8 cellular contexts compared by ENCODE assay signal in genomic region chr19:55625004-55625326, GRCh38.
DNase-seq lines count a peak whose midpoint lies in the region; ATAC-seq and TF ChIP-seq lines count a peak whose summit lies in the region.

No MANE protein-coding gene starts in this region.

- H3K4me1 ChIP-seq in BLaER1, result peaks cover 49% of the 10 kb centered on the region
- peaks cover 14 to 19% of the 10 kb centered on the region in 2 donors for H3K4me1 ChIP-seq in duodenal mucosa (ENCODE audit: control insufficient read depth in 1 of 2, insufficient read depth in 2 of 2, low read length in 2 of 2)

- no peak for DNase-seq in LNCaP clone FGC (ENCODE audit: low read depth)
- no peak for DNase-seq in nephron progenitor cell
- DNase-seq in MV-4-11 (lab: John Stamatoyannopoulos, UW), result no peak

- H3K9me3 ChIP-seq in BLaER1 (no peaks in the 10 kb centered on the region), duodenal mucosa (ENCODE audit: control insufficient read depth in 1 of 2, low read length in 2 of 2) (no peaks in the 10 kb centered on the region)

- H3K9ac ChIP-seq in BLaER1 (peak overlapping the region; percentile 79; the same call in 1 of the 2 replicates), duodenal mucosa (ENCODE audit: low read depth in 1 of 2, low read length in 2 of 2) (peak overlapping the region; percentile 59 to 69)

- H3K36me3 ChIP-seq in BLaER1 (peaks cover 25% of the 10 kb centered on the region), duodenal mucosa (ENCODE audit: control insufficient read depth in 1 of 2, insufficient read depth in 2 of 2, low read length in 2 of 2) (peaks cover 0 to 9% of the 10 kb centered on the region in 2 donors)

- H3K9me3 Mint-ChIP-seq in nephron progenitor cell, result no peaks in the 10 kb centered on the region

- peaks cover 20% of the 10 kb centered on the region for H3K36me3 Mint-ChIP-seq in nephron progenitor cell (ENCODE audit: low read depth)

- peaks cover 14% of the 10 kb centered on the region for H3K27me3 Mint-ChIP-seq in nephron progenitor cell (ENCODE audit: low read depth, poor library complexity)

- H3K27ac Mint-ChIP-seq in nephron progenitor cell, result peak overlapping the region; percentile 97

- ATAC-seq in HG03442 (IDR thresholded peaks at IDR 0.05; ENCODE audit: unreplicated experiment) (no peak), HG03159 (IDR thresholded peaks at IDR 0.05; ENCODE audit: unreplicated experiment) (no peak), GM18517 (IDR thresholded peaks at IDR 0.05; ENCODE audit: unreplicated experiment) (no peak)

- H3K4me2 ChIP-seq in BLaER1, result peak overlapping the region; percentile 79

- TF ChIP-seq CTCF in LNCaP clone FGC (IDR thresholded peaks at IDR 0.05; ENCODE audit: control insufficient read depth, extremely low read depth, insufficient read depth), result no peak
- no peak for TF ChIP-seq CTCF in nephron progenitor cell (IDR thresholded peaks at IDR 0.05)

- peak overlapping the region; percentile 87 for H3K4me3 Mint-ChIP-seq in nephron progenitor cell

- H3K4me3 ChIP-seq in BLaER1 (peak overlapping the region; percentile 63), LNCaP clone FGC (ENCODE audit: low read depth, low read length) (peak overlapping the region; percentile 51), duodenal mucosa (ENCODE audit: low read depth in 1 of 2, low read length in 2 of 2) (peak overlapping the region; percentile 62 to 64)

- H4K20me1 ChIP-seq in BLaER1, result 0 out of 2 replicates have a peak, but pooled peaks cover 20% of the 10 kb centered on the region

- no peak overlapping the region for H3K27ac ChIP-seq in BLaER1
- H3K27ac ChIP-seq in duodenal mucosa (ENCODE audit: low read depth, low read length), result no peak overlapping the region

- peaks cover 19% of the 10 kb centered on the region for H3K4me1 Mint-ChIP-seq in nephron progenitor cell

- H3K27me3 ChIP-seq in BLaER1, result no peaks in the 10 kb centered on the region
- H3K27me3 ChIP-seq in duodenal mucosa (ENCODE audit: control insufficient read depth in 1 of 2, insufficient read depth in 2 of 2, low read length in 2 of 2), result no peaks in the 10 kb centered on the region
